3 cellular contexts compared by ENCODE assay signal in genomic region chr11:27482793-27483192, GRCh38.
TF ChIP-seq lines count a peak whose summit lies in the region.

No MANE protein-coding gene starts in this region.

TF ChIP-seq in SK-N-SH, 30 proteins besides CTCF, POLR2A, EP300 and RAD21:
- no peak for TF ChIP-seq MAX (IDR thresholded peaks at IDR 0.05; ENCODE audit: low read depth)

TF ChIP-seq in SK-N-SH treated with all-trans-retinoic acid at 6 μM for 48 hours, 23 proteins besides CTCF, POLR2A, EP300 and RAD21:
- TF ChIP-seq CSRNP3 (CRISPR knock-in tag; IDR thresholded peaks at IDR 0.05): no peak
- no peak for TF ChIP-seq TCF4 (CRISPR knock-in tag; IDR thresholded peaks at IDR 0.05; ENCODE audit: borderline replicate concordance)
- no peak for TF ChIP-seq ESRRG (CRISPR knock-in tag; IDR thresholded peaks at IDR 0.05)
- no peak for TF ChIP-seq ISL1 (CRISPR knock-in tag; IDR thresholded peaks at IDR 0.05)
- TF ChIP-seq ZFP3 (CRISPR knock-in tag; IDR thresholded peaks at IDR 0.05): no peak
- no peak for TF ChIP-seq ARNTL (CRISPR knock-in tag; IDR thresholded peaks at IDR 0.05; ENCODE audit: borderline replicate concordance, low read depth)
- no peak for TF ChIP-seq ZNF70 (CRISPR knock-in tag; IDR thresholded peaks at IDR 0.05)
- TF ChIP-seq BACH2 (CRISPR knock-in tag; IDR thresholded peaks at IDR 0.05; ENCODE audit: borderline replicate concordance): no peak
- no peak for TF ChIP-seq POU6F1 (CRISPR knock-in tag; IDR thresholded peaks at IDR 0.05; ENCODE audit: borderline replicate concordance, low read depth)
- TF ChIP-seq ZNF8 (CRISPR knock-in tag; IDR thresholded peaks at IDR 0.05): no peak
- TF ChIP-seq ZNF565 (CRISPR knock-in tag; conservative IDR thresholded peaks at IDR 0.05; ENCODE audit: low read depth): no peak
- no peak for TF ChIP-seq GLIS3 (CRISPR knock-in tag; IDR thresholded peaks at IDR 0.05)
- TF ChIP-seq ZC3H10 (CRISPR knock-in tag; IDR thresholded peaks at IDR 0.05): no peak
- TF ChIP-seq RARB (CRISPR knock-in tag; IDR thresholded peaks at IDR 0.05): no peak
- no peak for TF ChIP-seq ZFP30 (CRISPR knock-in tag; IDR thresholded peaks at IDR 0.05)

TF ChIP-seq in K562, 482 proteins besides CTCF, POLR2A, EP300 and RAD21:
- TF ChIP-seq ZFX (CRISPR knock-in tag; IDR thresholded peaks at IDR 0.05) (no peak), KDM1A (IDR thresholded peaks at IDR 0.05) (peak; percentile 46 to 61; a peak in 3 of 4 replicates), COPS2 (conservative IDR thresholded peaks at IDR 0.05) (no peak), RCOR1 (IDR thresholded peaks at IDR 0.05; ENCODE audit: borderline replicate concordance in 1 of 2, low read depth in 2 of 2, low read length in 2 of 2) (peak in 1 of 2 experiments; percentile 5; a peak in 1 of 4 replicates), RBM22 (IDR thresholded peaks at IDR 0.05; ENCODE audit: low read depth, low read length, poor library complexity, severe bottlenecking) (no peak)
